Comparison of ENCODE assay signal across 7 cellular contexts in the genomic region with DNA sequence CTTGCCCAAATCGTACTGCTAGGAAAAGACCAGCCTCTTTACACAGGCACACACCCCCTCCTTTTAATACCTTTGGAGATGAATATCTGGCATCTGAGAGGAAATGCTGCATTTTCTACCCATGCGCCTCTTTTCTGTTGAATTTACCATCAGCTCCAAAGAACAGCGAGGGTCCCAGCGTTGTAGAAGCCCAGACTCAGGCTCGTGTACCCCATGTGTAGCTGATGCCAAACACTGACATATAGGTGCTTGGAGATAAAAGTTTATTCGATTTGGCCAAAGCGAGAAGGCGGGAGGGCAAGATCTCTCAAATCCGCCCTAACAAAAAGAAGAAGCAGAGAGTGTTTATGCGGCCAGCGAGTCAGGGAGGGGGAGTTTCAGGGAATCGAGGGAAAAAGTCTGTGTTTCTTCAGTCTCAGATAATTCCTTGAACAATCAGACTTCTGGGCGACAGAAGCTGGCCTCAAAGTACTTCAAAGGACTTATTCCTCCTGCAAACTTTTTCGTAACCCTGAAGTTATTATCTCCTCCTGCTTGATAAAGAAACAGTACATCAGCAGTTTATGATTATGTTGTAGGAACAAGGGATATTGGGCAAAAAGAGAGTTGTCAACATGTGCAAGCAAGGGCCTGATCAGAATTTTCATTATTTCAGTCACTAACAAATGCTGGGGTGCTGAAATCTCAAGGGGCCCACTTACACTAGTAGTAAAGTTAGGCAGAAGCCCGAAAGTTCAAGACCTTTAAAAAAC. TPM values are rescaled to one million over a fixed set of nuclear protein-coding genes. Genes with fewer than 3 reads are reported as not detected.
DNase-seq lines count a peak whose midpoint lies in the region; ATAC-seq and TF ChIP-seq lines count a peak whose summit lies in the region.

No MANE protein-coding gene starts in this region.

- TF ChIP-seq CTCF in RWPE1 (conservative IDR thresholded peaks at IDR 0.05; ENCODE audit: low read depth) = no peak
- TF ChIP-seq CTCF in endothelial cell (IDR thresholded peaks at IDR 0.05; ENCODE audit: unreplicated experiment) = no peak
- TF ChIP-seq CTCF in progenitor cell of endocrine pancreas (IDR thresholded peaks at IDR 0.05; ENCODE audit: unreplicated experiment) = no peak

- H3K27ac ChIP-seq in RWPE1 = peak overlapping the region; percentile 78

- H3K36me3 Mint-ChIP-seq in endothelial cell (ENCODE audit: low read depth, unreplicated experiment) = no peaks in the 10 kb centered on the region
- no peaks in the 10 kb centered on the region for H3K36me3 Mint-ChIP-seq in progenitor cell of endocrine pancreas (ENCODE audit: insufficient read depth)

- H3K9me3 Mint-ChIP-seq in endothelial cell (ENCODE audit: unreplicated experiment) (no peaks in the 10 kb centered on the region), progenitor cell of endocrine pancreas (ENCODE audit: low read depth) (no peaks in the 10 kb centered on the region)

- H3K27me3 Mint-ChIP-seq in endothelial cell (ENCODE audit: unreplicated experiment) (no peaks in the 10 kb centered on the region), progenitor cell of endocrine pancreas (no peaks in the 10 kb centered on the region)

- DNase-seq in RWPE1 (ENCODE audit: low spot score) (no peak), endothelial cell (ENCODE audit: low spot score) (no peak), progenitor cell of endocrine pancreas (ENCODE audit: low spot score, unreplicated experiment) (no peak), NCI-H146 (lab: John Stamatoyannopoulos, UW) (no peak), iPS-NIHi7 (ENCODE audit: extremely low spot score) (no peak)

- CTCF ChIA-PET in RWPE1 (lab: Yijun Ruan, JAX) = no interaction called here

- POLR2A ChIA-PET in RWPE1 (lab: Yijun Ruan, JAX; ENCODE audit: low non-redundant PET) = interaction anchor here (0.7 kb wide), 1 partner anchor 1756 kb away, joined by 3 read pairs; no protein-coding TSS in a partner anchor

- ATAC-seq in GM18861 (IDR thresholded peaks at IDR 0.05; ENCODE audit: unreplicated experiment) = peak; percentile 10
- ATAC-seq in HG02588 (IDR thresholded peaks at IDR 0.05; ENCODE audit: unreplicated experiment) = peak; percentile 7

- H3K4me1 Mint-ChIP-seq in endothelial cell (ENCODE audit: unreplicated experiment) (peaks cover 8% of the 10 kb centered on the region), progenitor cell of endocrine pancreas (ENCODE audit: low read depth) (peaks cover 10% of the 10 kb centered on the region)

- H3K27ac Mint-ChIP-seq in endothelial cell (ENCODE audit: unreplicated experiment) (peak overlapping the region; percentile 18), progenitor cell of endocrine pancreas (peak overlapping the region; percentile 72)

- H3K4me3 Mint-ChIP-seq in endothelial cell (ENCODE audit: unreplicated experiment) = peak overlapping the region; percentile 92
- peak overlapping the region; percentile 71 for H3K4me3 Mint-ChIP-seq in progenitor cell of endocrine pancreas (ENCODE audit: low read depth)

RNA-seq across cellular contexts. Expression of a gene that starts 0.6 kb away (rescaled TPM):
- 22.2 TPM for total RNA-seq in endothelial cell (ENCODE audit: unreplicated experiment)
- 27.7 and 32.3 TPM in 2 replicates for total RNA-seq in progenitor cell of endocrine pancreas

RNA-seq across cellular contexts. Expression of a gene that starts 35.9 kb away (rescaled TPM):
- total RNA-seq in endothelial cell (ENCODE audit: unreplicated experiment) (not detected), progenitor cell of endocrine pancreas (not detected in 2 replicates)
